8 cellular contexts compared by ENCODE assay signal in the genomic region with DNA sequence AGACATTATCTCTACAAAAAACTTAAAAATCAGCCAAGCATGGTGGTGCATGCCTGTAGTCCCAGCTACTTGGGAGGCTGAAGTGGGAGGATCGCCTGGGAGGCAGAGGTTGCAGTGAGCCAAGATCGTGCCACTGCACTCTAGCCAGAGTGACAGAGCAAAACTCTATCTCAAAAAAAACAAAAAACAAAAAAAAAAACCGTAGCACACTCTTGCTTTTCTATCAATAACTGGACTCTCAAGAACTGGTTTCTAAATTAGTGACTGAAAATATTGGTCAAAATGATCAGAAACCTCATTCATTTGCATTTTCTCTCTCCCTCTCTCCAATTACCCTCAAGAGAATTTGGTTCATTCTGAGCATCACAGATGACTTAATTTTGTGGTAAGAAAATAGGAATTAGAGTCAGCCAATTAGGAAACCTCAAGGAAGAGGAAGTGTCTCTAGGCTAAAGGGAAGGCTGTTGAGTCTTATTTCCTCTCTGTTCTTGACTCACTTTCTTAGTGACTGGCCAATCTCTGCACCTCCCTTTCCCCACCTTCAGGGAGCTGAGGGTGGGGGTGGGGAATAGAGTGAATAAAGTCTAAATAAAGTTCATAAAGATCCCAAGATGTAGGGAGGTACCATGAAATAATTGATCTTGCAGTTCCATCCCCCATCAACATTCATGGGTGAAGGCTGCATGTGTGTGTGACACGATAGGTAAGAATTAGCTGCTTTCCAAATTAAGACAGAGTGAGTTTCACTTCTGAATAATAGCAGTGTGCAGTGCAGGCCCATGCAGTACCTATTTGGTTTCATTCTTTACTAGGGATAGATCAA. TPM values are rescaled to one million over a fixed set of nuclear protein-coding genes. Genes with fewer than 3 reads are reported as not detected.
DNase-seq lines count a peak whose midpoint lies in the region; ATAC-seq and TF ChIP-seq lines count a peak whose summit lies in the region.

No MANE protein-coding gene starts in this region.

- peaks cover 23% of the 10 kb centered on the region for H3K36me3 Mint-ChIP-seq in activated T-helper 1 cell treated with anti-CD3 and anti-CD28 coated beads, Interleukin-12 subunit alpha, Interleukin-12 subunit beta, Interleukin-2, Interleukin-4 antibody, amounts not matched to agents 30 ng/mL and 10 ng/mL and 1 ng/mL, durations not matched to agents 14 hours and 24 hours and 36 hours (ENCODE audit: low read depth)

- no peaks in the 10 kb centered on the region for H3K27me3 Mint-ChIP-seq in activated T-helper 1 cell treated with anti-CD3 and anti-CD28 coated beads, Interleukin-12 subunit alpha, Interleukin-12 subunit beta, Interleukin-2, Interleukin-4 antibody, amounts not matched to agents 30 ng/mL and 10 ng/mL and 1 ng/mL, durations not matched to agents 14 hours and 24 hours and 36 hours (ENCODE audit: insufficient read depth)

- peaks cover 51% of the 10 kb centered on the region for H3K4me1 Mint-ChIP-seq in activated T-helper 1 cell treated with anti-CD3 and anti-CD28 coated beads, Interleukin-12 subunit alpha, Interleukin-12 subunit beta, Interleukin-2, Interleukin-4 antibody, amounts not matched to agents 30 ng/mL and 10 ng/mL and 1 ng/mL, durations not matched to agents 14 hours and 24 hours and 36 hours (ENCODE audit: low read depth)

- peaks cover 5% of the 10 kb centered on the region for H3K9me3 Mint-ChIP-seq in activated T-helper 1 cell treated with anti-CD3 and anti-CD28 coated beads, Interleukin-12 subunit alpha, Interleukin-12 subunit beta, Interleukin-2, Interleukin-4 antibody, amounts not matched to agents 30 ng/mL and 10 ng/mL and 1 ng/mL, durations not matched to agents 14 hours and 24 hours and 36 hours

- H3K27me3 ChIP-seq in suprapubic skin (no peaks in the 10 kb centered on the region), esophagus muscularis mucosa (no peaks in the 10 kb centered on the region)

- H3K27ac ChIP-seq in skin epidermis = peak overlapping the region in 16 of 21 experiments; percentile 4 to 78 (median 41)
- H3K27ac ChIP-seq in suprapubic skin = no peak overlapping the region
- no peak overlapping the region for H3K27ac ChIP-seq in esophagus muscularis mucosa (replicated peaks in 1 of 4)

- H3K4me3 ChIP-seq in GM12865 (ENCODE audit: low read depth, low read length) (peak overlapping the region; percentile 31), skin epidermis (no peak overlapping the region), suprapubic skin (no peak overlapping the region), esophagus muscularis mucosa (no peak overlapping the region)

- peak; percentile 91 for DNase-seq in GM12865 (ENCODE audit: low read depth)
- peak; percentile 17 for DNase-seq in activated T-helper 1 cell treated with anti-CD3 and anti-CD28 coated beads, Interleukin-12 subunit alpha, Interleukin-12 subunit beta, Interleukin-2, Interleukin-4 antibody, amounts not matched to agents 30 ng/mL and 10 ng/mL and 1 ng/mL, durations not matched to agents 14 hours and 24 hours and 36 hours (ENCODE audit: low spot score)
- no peak for DNase-seq in suprapubic skin (ENCODE audit: low spot score in 2 of 2)
- DNase-seq in esophagus muscularis mucosa (ENCODE audit: extremely low spot score) = no peak
- DNase-seq in anterior cingulate cortex (lab: John Stamatoyannopoulos, UW) = no peak

- H3K36me3 ChIP-seq in suprapubic skin (peaks cover 5% of the 10 kb centered on the region), esophagus muscularis mucosa (no peaks in the 10 kb centered on the region)

- peak overlapping the region; percentile 99 for H3K27ac Mint-ChIP-seq in activated T-helper 1 cell treated with anti-CD3 and anti-CD28 coated beads, Interleukin-12 subunit alpha, Interleukin-12 subunit beta, Interleukin-2, Interleukin-4 antibody, amounts not matched to agents 30 ng/mL and 10 ng/mL and 1 ng/mL, durations not matched to agents 14 hours and 24 hours and 36 hours

- peak; percentile 66 for ATAC-seq in GM21447 (IDR thresholded peaks at IDR 0.05; ENCODE audit: unreplicated experiment)
- ATAC-seq in HG03575 (IDR thresholded peaks at IDR 0.05; ENCODE audit: extremely low read depth, insufficient number of reproducible peaks, low FRiP score, unreplicated experiment) = peak; percentile 70

- TF ChIP-seq EP300 in suprapubic skin (IDR thresholded peaks at IDR 0.05) (no peak), esophagus muscularis mucosa (IDR thresholded peaks at IDR 0.05) (no peak)

- H3K9me3 ChIP-seq in suprapubic skin (no peaks in the 10 kb centered on the region), esophagus muscularis mucosa (no peaks in the 10 kb centered on the region)

- TF ChIP-seq POLR2A in suprapubic skin (IDR thresholded peaks at IDR 0.05) (no peak), esophagus muscularis mucosa (IDR thresholded peaks at IDR 0.05; ENCODE audit: low read depth) (no peak)

- intact Hi-C loops in activated T-helper 1 cell treated with anti-CD3 and anti-CD28 coated beads, Interleukin-12 subunit alpha, Interleukin-12 subunit beta, Interleukin-2, Interleukin-4 antibody, amounts not matched to agents 30 ng/mL and 10 ng/mL and 1 ng/mL, durations not matched to agents 14 hours and 24 hours and 36 hours (cut with micrococcal nuclease) = loop anchor here (1.0 to 10.0 kb wide), 5 partner anchors 9 to 459 kb away; a partner anchor contains a TSS
- intact Hi-C loops in esophagus muscularis mucosa (cut with DNase I) = no loop called here

- peak overlapping the region; percentile 53 for H3K4me3 Mint-ChIP-seq in activated T-helper 1 cell treated with anti-CD3 and anti-CD28 coated beads, Interleukin-12 subunit alpha, Interleukin-12 subunit beta, Interleukin-2, Interleukin-4 antibody, amounts not matched to agents 30 ng/mL and 10 ng/mL and 1 ng/mL, durations not matched to agents 14 hours and 24 hours and 36 hours

- no peak for TF ChIP-seq CTCF in GM12865 (IDR thresholded peaks at IDR 0.05; ENCODE audit: insufficient read depth, low read depth, low read length, missing control alignments)
- no peak for TF ChIP-seq CTCF in suprapubic skin (IDR thresholded peaks at IDR 0.05)
- TF ChIP-seq CTCF in esophagus muscularis mucosa (IDR thresholded peaks at IDR 0.05) = no peak

- WGBS in suprapubic skin = 81% methylated on average over 4 of the region's 4 CpGs
- 87% methylated on average over 4 of the region's 4 CpGs for WGBS in esophagus muscularis mucosa

- H3K4me1 ChIP-seq in suprapubic skin = peaks cover 13% of the 10 kb centered on the region
- H3K4me1 ChIP-seq in esophagus muscularis mucosa = peaks cover 0 to 10% (median 2%) of the 10 kb centered on the region in 4 donors

RNA-seq across cellular contexts. Expression of a gene that starts 6.8 kb away (rescaled TPM):
- total RNA-seq in activated T-helper 1 cell treated with anti-CD3 and anti-CD28 coated beads, Interleukin-12 subunit alpha, Interleukin-12 subunit beta, Interleukin-2, Interleukin-4 antibody, amounts not matched to agents 30 ng/mL and 10 ng/mL and 1 ng/mL, durations not matched to agents 14 hours and 24 hours and 36 hours = 475 and 479 TPM in 2 replicates
- total RNA-seq in suprapubic skin (100 to 1,000 TPM in 3 of 4 donors, 10 to 100 TPM in 1; 80.4 to 133 (median 110) TPM), esophagus muscularis mucosa (100 to 1,000 TPM in 2 of 4 donors, 10 to 100 TPM in 2; 70.5 to 143 (median 112) TPM)

Comparison
In these comparisons a context has a peak if more than half of its experiments do, and no peak if none do; other contexts are left out.
1. DNase-seq: peak in GM12865 (single experiment) and activated T-helper 1 cell treated with anti-CD3 and anti-CD28 coated beads, Interleukin-12 subunit alpha, Interleukin-12 subunit beta, Interleukin-2, Interleukin-4 antibody, amounts not matched to agents 30 ng/mL and 10 ng/mL and 1 ng/mL, durations not matched to agents 14 hours and 24 hours and 36 hours (single experiment); none in suprapubic skin (0 of 2), esophagus muscularis mucosa (single experiment) and anterior cingulate cortex (0 of 58).
2. H3K27ac ChIP-seq: peak in skin epidermis (16 of 21); none in suprapubic skin (single experiment) and esophagus muscularis mucosa (0 of 4).